20 cellular contexts compared by ENCODE assay signal in genomic region chr1:103900005-103900404, GRCh38.
"Had no signal": no experiment of that assay in that cellular context is flagged by ENCODE, and none has a peak within 500 bp of the region (broad histone marks: within the 10 kb centered on the region; RNA-seq: fewer than 3 reads in every experiment).

No MANE protein-coding gene starts in this region.

- DNase-seq: activated CD4-positive, alpha-beta T cell treated with anti-CD3 and anti-CD28 coated beads for 1 hour; activated CD4-positive, alpha-beta T cell treated with anti-CD3 and anti-CD28 coated beads, Interleukin-2, amount 50 U/mL, for 4 hours; activated effector memory CD4-positive, alpha-beta T cell treated with anti-CD3 and anti-CD28 coated beads, Interleukin-2, amount 50 U/mL, for 16 hours; activated T-cell treated with anti-CD3 and anti-CD28 coated beads, Interleukin-2, amount 50 U/mL, for 72 hours; cerebellar nuclear complex; cortex of kidney; erythroblast; foreskin melanocyte; head of caudate nucleus; pancreas; spleen; stimulated activated CD4-positive, alpha-beta T cell treated with anti-CD3 and anti-CD28 coated beads, Interleukin-4, amount 100 ng/mL, for 4 hours; testis; upper lobe of left lung; WERI-Rb-1 had no signal

- H3K4me3 ChIP-seq: ascending aorta, pancreas, spleen, testis, upper lobe of left lung had no signal

- H3K9me3 ChIP-seq: ascending aorta, neutrophil, pancreas, testis, upper lobe of left lung had no signal

- H3K36me3 ChIP-seq: ascending aorta, neutrophil, pancreas, spleen, upper lobe of left lung, WERI-Rb-1 had no signal

- H3K27ac ChIP-seq: ascending aorta, neutrophil, pancreas, spleen, testis, upper lobe of left lung, WERI-Rb-1 had no signal

- H3K27me3 ChIP-seq: ascending aorta, neutrophil, pancreas, spleen, testis, upper lobe of left lung had no signal

- ATAC-seq: activated T-cell treated with anti-CD3 and anti-CD28 coated beads, Interleukin-2, amount 50 U/mL, for 72 hours; natural killer cell treated with Interleukin-12 subunit alpha and Interleukin-12 subunit beta and Interleukin-15 and Interleukin-18, amount 100 ng/mL, for 72 hours; pancreas; sciatic nerve; stimulated activated memory B cell treated with anti-CD40 and anti-IgM and Interleukin-4, amounts not matched to agents 10 μg/mL and 1 μg/mL and 100 μg/mL, for 72 hours had no signal

- H3K4me1 ChIP-seq: ascending aorta, pancreas, spleen, testis, upper lobe of left lung had no signal
